28 cellular contexts compared by ENCODE assay signal in genomic region chr9:115880221-115880620, GRCh38.
"Had no signal": no experiment of that assay in that cellular context is flagged by ENCODE, and none has a peak within 500 bp of the region (broad histone marks: within the 10 kb centered on the region; RNA-seq: fewer than 3 reads in every experiment).

No MANE protein-coding gene starts in this region.

- DNase-seq: dermis blood vessel endothelial cell; effector memory CD4-positive, alpha-beta T cell; esophagus squamous epithelium; foreskin melanocyte; glutamatergic neuron; heart right ventricle; hippocampal formation; left cardiac atrium; left ventricle myocardium inferior; lower lobe of right lung; natural killer cell; occipital lobe; ovary; posterior cingulate gyrus; psoas muscle; right cardiac atrium; sigmoid colon; spleen; stimulated activated CD4-positive, alpha-beta T cell treated with anti-CD3 and anti-CD28 coated beads, Interleukin-4, amount 100 ng/mL, for 4 hours; stimulated activated naive CD8-positive, alpha-beta T cell treated with anti-CD3 and anti-CD28 coated beads, Interleukin-15, Interleukin-2, amounts not matched to agents 100 U/mL and 50 U/mL, for 24 hours; substantia nigra; testis; tibial artery had no signal

- H3K27ac Mint-ChIP-seq: memory B cell; natural killer cell; stimulated activated memory B cell treated with anti-CD40 and anti-IgM and Interleukin-4, amounts not matched to agents 10 μg/mL and 1 μg/mL and 100 μg/mL, for 72 hours; type B pancreatic cell had no signal

- H3K36me3 Mint-ChIP-seq: memory B cell; natural killer cell; stimulated activated memory B cell treated with anti-CD40 and anti-IgM and Interleukin-4, amounts not matched to agents 10 μg/mL and 1 μg/mL and 100 μg/mL, for 72 hours; type B pancreatic cell had no signal

- H3K4me3 Mint-ChIP-seq: memory B cell; natural killer cell; stimulated activated memory B cell treated with anti-CD40 and anti-IgM and Interleukin-4, amounts not matched to agents 10 μg/mL and 1 μg/mL and 100 μg/mL, for 72 hours; type B pancreatic cell had no signal

- H3K36me3 ChIP-seq: esophagus squamous epithelium, heart right ventricle, left ventricle myocardium inferior, lower lobe of right lung, ovary, sigmoid colon, spleen, tibial artery had no signal

- H3K4me3 ChIP-seq: coronary artery, esophagus squamous epithelium, heart right ventricle, left ventricle myocardium inferior, lower lobe of right lung, ovary, psoas muscle, sigmoid colon, skin epidermis, spleen, testis, tibial artery had no signal

- ATAC-seq: heart right ventricle; left cardiac atrium; lower lobe of right lung; natural killer cell; psoas muscle; right cardiac atrium; stimulated activated memory B cell treated with anti-CD40 and anti-IgM and Interleukin-4, amounts not matched to agents 10 μg/mL and 1 μg/mL and 100 μg/mL, for 72 hours; stimulated activated naive CD8-positive, alpha-beta T cell treated with anti-CD3 and anti-CD28 coated beads, Interleukin-15, Interleukin-2, amounts not matched to agents 100 U/mL and 50 U/mL, for 24 hours had no signal

- H3K27ac ChIP-seq: coronary artery, heart right ventricle, left ventricle myocardium inferior, lower lobe of right lung, ovary, psoas muscle, sigmoid colon, skin epidermis, spleen, testis, tibial artery had no signal

- H3K9me3 ChIP-seq: esophagus squamous epithelium, heart right ventricle, lower lobe of right lung, ovary, psoas muscle, sigmoid colon, spleen, testis, tibial artery had no signal

- H3K4me1 ChIP-seq: heart right ventricle, left ventricle myocardium inferior, lower lobe of right lung, psoas muscle, sigmoid colon, spleen, testis had no signal

- H3K4me1 Mint-ChIP-seq: memory B cell; natural killer cell; stimulated activated memory B cell treated with anti-CD40 and anti-IgM and Interleukin-4, amounts not matched to agents 10 μg/mL and 1 μg/mL and 100 μg/mL, for 72 hours had no signal

- H3K27me3 Mint-ChIP-seq: memory B cell had no signal

- H3K27me3 ChIP-seq: esophagus squamous epithelium, heart right ventricle, ovary, sigmoid colon, spleen, testis had no signal
